ENCODE assay signal across 19 cellular contexts in the genomic region with DNA sequence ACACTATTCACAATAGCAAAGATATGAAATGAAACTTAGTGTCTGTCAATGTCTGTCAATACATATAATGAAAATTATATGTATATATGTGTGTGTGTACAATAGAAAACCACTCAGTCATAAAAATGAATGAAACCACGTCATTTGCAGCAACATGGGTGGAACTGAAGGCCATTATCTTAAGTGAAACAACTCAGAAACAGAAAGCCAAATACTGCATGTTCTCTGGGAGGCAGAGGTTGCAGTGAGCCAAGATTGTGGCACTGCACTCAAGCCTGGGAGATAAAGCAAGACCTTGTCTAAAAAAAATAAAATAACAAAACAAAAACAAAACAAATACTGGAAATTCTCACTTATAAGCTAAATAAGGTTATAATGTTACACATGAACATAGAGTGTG. TPM values are rescaled to one million over a fixed set of nuclear protein-coding genes. Genes with fewer than 3 reads are reported as not detected.
"Had no signal": no experiment of that assay in that cellular context is flagged by ENCODE, and none has a peak within 500 bp of the region (broad histone marks: within the 10 kb centered on the region; RNA-seq: fewer than 3 reads in every experiment).

No MANE protein-coding gene starts in this region.

- H3K27ac Mint-ChIP-seq: naive thymus-derived CD8-positive, alpha-beta T cell had no signal

- H3K4me2 ChIP-seq: hepatocyte had no signal

- H3K4me1 ChIP-seq: colonic mucosa, sigmoid colon, stomach had no signal

- H3K27me3 ChIP-seq: colonic mucosa, hepatocyte, neutrophil, sigmoid colon had no signal

- FAIRE-seq: urothelium cell line had no signal

- DNase-seq: colonic mucosa; dermis blood vessel endothelial cell; foreskin melanocyte; head of caudate nucleus; kidney glomerular epithelial cell; mammary epithelial cell; mucosa of descending colon; naive thymus-derived CD8-positive, alpha-beta T cell; posterior cingulate gyrus; sigmoid colon; stimulated activated naive CD4-positive, alpha-beta T cell; stomach; substantia nigra; trophoblast cell had no signal

- H2AFZ ChIP-seq: hepatocyte had no signal

- ATAC-seq: left lobe of liver; mucosa of descending colon; naive thymus-derived CD8-positive, alpha-beta T cell had no signal

- H3K27ac ChIP-seq: colonic mucosa, hepatocyte, neutrophil, sigmoid colon, skin epidermis, stomach had no signal

- H3K36me3 ChIP-seq: colonic mucosa, neutrophil, sigmoid colon, stomach had no signal

- H3K9me3 Mint-ChIP-seq: naive thymus-derived CD8-positive, alpha-beta T cell had no signal

- H3K79me2 ChIP-seq: hepatocyte had no signal

- H3K4me3 ChIP-seq: colonic mucosa, hepatocyte, mucosa of descending colon, sigmoid colon, skin epidermis, stomach had no signal

- H3K9me3 ChIP-seq: colonic mucosa, mucosa of descending colon, neutrophil, sigmoid colon had no signal

RNA-seq across cellular contexts. Expression of a gene that starts 16.7 kb away (rescaled TPM):
- total RNA-seq: naive thymus-derived CD8-positive, alpha-beta T cell had no signal
- polyA plus RNA-seq: naive thymus-derived CD8-positive, alpha-beta T cell had no signal
